Comparison of ENCODE assay signal across 24 cellular contexts in the genomic region with DNA sequence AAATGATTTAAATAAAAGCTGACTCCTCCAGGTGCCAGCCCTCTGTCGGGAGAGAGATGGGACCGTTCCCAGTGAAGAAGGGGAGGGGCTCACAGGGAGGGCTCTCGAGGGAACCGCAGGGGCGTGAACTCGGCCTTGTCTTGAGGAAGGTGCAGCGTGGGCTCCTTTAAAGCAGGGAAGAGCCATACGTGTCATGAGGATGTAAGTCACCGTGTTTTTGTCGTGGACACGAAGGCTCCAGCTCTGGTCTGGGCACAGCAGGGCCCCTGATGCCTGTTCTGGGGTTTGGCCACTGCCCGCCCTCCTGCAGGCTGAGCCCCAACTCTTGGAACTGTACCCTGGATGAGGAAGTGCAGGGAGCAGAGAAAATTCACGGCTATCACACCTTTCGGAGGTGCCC. TPM values are rescaled to one million over a fixed set of nuclear protein-coding genes. Genes with fewer than 3 reads are reported as not detected.
DNase-seq lines count a peak whose midpoint lies in the region; ATAC-seq and TF ChIP-seq lines count a peak whose summit lies in the region.
"Had no signal": no experiment of that assay in that cellular context is flagged by ENCODE, and none has a peak within 500 bp of the region (broad histone marks: within the 10 kb centered on the region; RNA-seq: fewer than 3 reads in every experiment).

No MANE protein-coding gene starts in this region.

- no peak overlapping the region for H3K56ac ChIP-seq in H9 (ENCODE audit: insufficient read length, low read depth, low read length)

- H3K4ac ChIP-seq in H9 (ENCODE audit: low read depth, low read length), result no peak overlapping the region

- H3K4me3 Mint-ChIP-seq in activated T-cell treated with anti-CD3 and anti-CD28 coated beads, Interleukin-2, amount 50 U/mL, for 24 hours, result no peak overlapping the region
- H3K4me3 Mint-ChIP-seq in H9, result no peak overlapping the region
- H3K4me3 Mint-ChIP-seq: activated naive CD8-positive, alpha-beta T cell; effector memory CD8-positive, alpha-beta T cell; IgD-negative memory B cell; nephron had no signal

- no peaks in the 10 kb centered on the region for H3K36me3 Mint-ChIP-seq in activated T-cell treated with anti-CD3 and anti-CD28 coated beads, Interleukin-2, amount 50 U/mL, for 24 hours (ENCODE audit: low read depth)
- peaks cover 0 to 2% (median 0%) of the 10 kb centered on the region in 3 experiments; a peak in 1 of 7 replicates for H3K36me3 Mint-ChIP-seq in H9 (ENCODE audit: insufficient read depth in 1 of 3, low read depth in 3 of 3)
- H3K36me3 Mint-ChIP-seq: activated naive CD8-positive, alpha-beta T cell had no signal

- no peak overlapping the region; the same call in 1 of the 2 replicates for H3K14ac ChIP-seq in H9 (ENCODE audit: insufficient read depth, low read length)

- H4K91ac ChIP-seq in H9 (ENCODE audit: insufficient read length, low read depth, low read length), result no peak overlapping the region

- no peaks in the 10 kb centered on the region for H3K4me1 ChIP-seq in H9 (ENCODE audit: insufficient read depth, low read length)
- H3K4me1 ChIP-seq: A549, esophagus squamous epithelium, upper lobe of right lung had no signal

- H4K8ac ChIP-seq in H9 (replicated peaks; ENCODE audit: insufficient read length, low read depth, low read length), result no peak overlapping the region

- no peaks in the 10 kb centered on the region for H3K27me3 Mint-ChIP-seq in activated T-cell treated with anti-CD3 and anti-CD28 coated beads, Interleukin-2, amount 50 U/mL, for 24 hours
- H3K27me3 Mint-ChIP-seq in H9 (ENCODE audit: low read depth), result no peaks in the 10 kb centered on the region
- H3K27me3 Mint-ChIP-seq: activated naive CD8-positive, alpha-beta T cell had no signal

- no peak overlapping the region for H2AK5ac ChIP-seq in H9 (ENCODE audit: insufficient read length, low read length)

- no peak overlapping the region for H3K4me2 ChIP-seq in H9 (ENCODE audit: insufficient read depth, insufficient read length, low read length)
- H3K4me2 ChIP-seq: A549 had no signal

- TF ChIP-seq CTCF in H9 (conservative IDR thresholded peaks at IDR 0.05), result no peak
- TF ChIP-seq CTCF in dorsolateral prefrontal cortex (IDR thresholded peaks at IDR 0.05 in 54 of 56, conservative IDR thresholded peaks at IDR 0.05 in 2 of 56; ENCODE audit: low read depth in 1 of 56, partially characterized antibody in 56 of 56), result no peak

- no peak overlapping the region for H3K18ac ChIP-seq in H9 (ENCODE audit: insufficient read length, low read depth, low read length)

- H3K23me2 ChIP-seq in H9 (ENCODE audit: insufficient read length, low read depth, low read length, poor library complexity, severe bottlenecking), result no peaks in the 10 kb centered on the region

- no peak overlapping the region for H3K23ac ChIP-seq in H9 (ENCODE audit: insufficient read length, low read depth, low read length)

- no peak overlapping the region for H2BK12ac ChIP-seq in H9 (ENCODE audit: insufficient read length, low read depth, low read length)

- no peak overlapping the region for H2BK5ac ChIP-seq in H9 (ENCODE audit: insufficient read length, low read length)

- no peaks in the 10 kb centered on the region for H3K9me3 ChIP-seq in H9 (ENCODE audit: control insufficient read depth, low read depth, low read length)
- H3K9me3 ChIP-seq: A549, esophagus squamous epithelium, gastrocnemius medialis, mucosa of descending colon, upper lobe of right lung had no signal

- H2BK20ac ChIP-seq in H9 (ENCODE audit: low read depth, low read length, poor library complexity, severe bottlenecking), result no peak overlapping the region

- H3K79me1 ChIP-seq in H9 (ENCODE audit: insufficient read depth, low read depth, low read length, poor library complexity, severe bottlenecking), result no peaks in the 10 kb centered on the region

- no peaks in the 10 kb centered on the region for H3K79me2 ChIP-seq in H9 (ENCODE audit: insufficient read depth, low read length)

- no peak overlapping the region for H3K27ac Mint-ChIP-seq in activated T-cell treated with anti-CD3 and anti-CD28 coated beads, Interleukin-2, amount 50 U/mL, for 24 hours
- H3K27ac Mint-ChIP-seq in H9, result no peak overlapping the region
- H3K27ac Mint-ChIP-seq: activated naive CD8-positive, alpha-beta T cell; effector memory CD8-positive, alpha-beta T cell; IgD-negative memory B cell had no signal

- no peak overlapping the region for H3K27ac ChIP-seq in H9 (ENCODE audit: insufficient read length, low read depth, low read length)
- H3K27ac ChIP-seq in dorsolateral prefrontal cortex, result peak overlapping the region in 50 of 59 donors; percentile 12 to 91 (median 80)
- H3K27ac ChIP-seq: A549, esophagus squamous epithelium, gastrocnemius medialis, GM23248, upper lobe of right lung, VCaP had no signal

- no peaks in the 10 kb centered on the region for H4K20me1 ChIP-seq in H9 (ENCODE audit: control insufficient read depth, insufficient read depth, insufficient read length)

- no peak overlapping the region for H3K9ac ChIP-seq in H9 (ENCODE audit: extremely low read depth, insufficient read length, low read length)
- H3K9ac ChIP-seq: GM23248 had no signal

- no peaks in the 10 kb centered on the region for H3K27me3 ChIP-seq in H9 (ENCODE audit: insufficient read depth, low read length)
- no peaks in the 10 kb centered on the region for H3K27me3 ChIP-seq in dorsolateral prefrontal cortex
- H3K27me3 ChIP-seq: gastrocnemius medialis, upper lobe of right lung had no signal

- no peak overlapping the region for H2AFZ ChIP-seq in H9 (ENCODE audit: low read length)
- H2AFZ ChIP-seq: GM23248 had no signal

- no peak overlapping the region for H2BK15ac ChIP-seq in H9 (ENCODE audit: low read depth, low read length)

- WGBS in H9 (ENCODE audit: extremely low coverage, insufficient read length, low lambda C conversion rate), result no CpG with 5 or more reads among the region's 14 CpGs

- H3K4me3 ChIP-seq in dorsolateral prefrontal cortex, result no peak overlapping the region
- H3K4me3 ChIP-seq: A549, esophagus squamous epithelium, gastrocnemius medialis, GM23248, lung, mucosa of descending colon, upper lobe of right lung had no signal

- H4K5ac ChIP-seq in H9 (ENCODE audit: insufficient read length, low read depth, low read length), result no peak overlapping the region

- H3K9me3 Mint-ChIP-seq in activated T-cell treated with anti-CD3 and anti-CD28 coated beads, Interleukin-2, amount 50 U/mL, for 24 hours, result no peaks in the 10 kb centered on the region
- no peaks in the 10 kb centered on the region for H3K9me3 Mint-ChIP-seq in H9
- H3K9me3 Mint-ChIP-seq: effector memory CD8-positive, alpha-beta T cell; IgD-negative memory B cell; nephron had no signal

- DNase-seq in activated T-cell treated with anti-CD3 and anti-CD28 coated beads, Interleukin-2, amount 50 U/mL, for 24 hours, result peak; percentile 5
- DNase-seq in activated T-cell treated with anti-CD3 and anti-CD28 coated beads for 4 hours, result no peak
- peak; percentile 27 for DNase-seq in H9
- peak in 6 of 10 donors; percentile 2 to 33 (median 24) for DNase-seq in dorsolateral prefrontal cortex
- DNase-seq in sciatic nerve (ENCODE audit: low spot score), result peak; percentile 48
- no peak for DNase-seq in NCI-H187 treated with DMSO at 0.1 percent for 48 hours (lab: John Stamatoyannopoulos, UW)
- DNase-seq in NCI-H2107 (lab: John Stamatoyannopoulos, UW), result no peak
- DNase-seq: DMS53; effector memory CD8-positive, alpha-beta T cell; esophagus squamous epithelium; gastrocnemius medialis; GM23248; mucosa of descending colon; NCI-H1105; NCI-H2081; stimulated activated CD4-positive, alpha-beta T cell treated with anti-CD3 and anti-CD28 coated beads, Interleukin-15, amount 100 ng/mL, for 24 hours; upper lobe of right lung had no signal

- ATAC-seq in sciatic nerve (no peak), esophagus mucosa (no peak)
- ATAC-seq: A549; effector memory CD8-positive, alpha-beta T cell; mucosa of descending colon had no signal

- intact Hi-C loops in dorsolateral prefrontal cortex (cut with DNase I), result no loop called here
- intact Hi-C loops in sciatic nerve (cut with DNase I), result no loop called here

- no peaks in the 10 kb centered on the region for H3K4me1 Mint-ChIP-seq in activated T-cell treated with anti-CD3 and anti-CD28 coated beads, Interleukin-2, amount 50 U/mL, for 24 hours (ENCODE audit: low read depth)
- H3K4me1 Mint-ChIP-seq in H9, result no peaks in the 10 kb centered on the region; a peak in 1 of 4 replicates
- H3K4me1 Mint-ChIP-seq: IgD-negative memory B cell had no signal

- no peak overlapping the region for H2BK120ac ChIP-seq in H9 (ENCODE audit: low read depth, low read length, poor library complexity, severe bottlenecking)

- H3T11ph ChIP-seq in H9 (ENCODE audit: low read length), result no peak overlapping the region

RNA-seq across cellular contexts. Expression of a gene that starts 45.0 kb away (rescaled TPM):
- total RNA-seq in H9 (2021) (0.50 and 0.55 TPM in 2 replicates), dorsolateral prefrontal cortex (10 to 100 TPM; 18.7 to 66.0 (median 31.7) TPM), sciatic nerve (1.1 TPM), esophagus mucosa (0.04 TPM)
- total RNA-seq: GM23248 had no signal

Comparison
In these comparisons a context has a peak if more than half of its experiments do, and no peak if none do; other contexts are left out.
1. DNase-seq: peak in activated T-cell treated with anti-CD3 and anti-CD28 coated beads, Interleukin-2, amount 50 U/mL, for 24 hours (single experiment), H9 (single experiment), dorsolateral prefrontal cortex (6 of 10) and sciatic nerve (single experiment); none in activated T-cell treated with anti-CD3 and anti-CD28 coated beads for 4 hours (single experiment), NCI-H187 treated with DMSO at 0.1 percent for 48 hours (single experiment) and NCI-H2107 (single experiment).